Comparison of ENCODE assay signal across 9 cellular contexts in genomic region chr6:20978176-20978614, GRCh38.
DNase-seq lines count a peak whose midpoint lies in the region; ATAC-seq, FAIRE-seq and TF ChIP-seq lines count a peak whose summit lies in the region.
"Had no signal": no experiment of that assay in that cellular context is flagged by ENCODE, and none has a peak within 500 bp of the region (broad histone marks: within the 10 kb centered on the region; RNA-seq: fewer than 3 reads in every experiment).

No MANE protein-coding gene starts in this region.

- H3K27ac ChIP-seq in ascending aorta (no peak overlapping the region), mesendoderm (ENCODE audit: low read depth, low read length) (no peak overlapping the region), prostate gland (no peak overlapping the region)

- WGBS in mesendoderm (ENCODE audit: extremely low coverage, insufficient coverage, low lambda C conversion rate): no CpG with 5 or more reads among the region's 5 CpGs
- 73% methylated on average over 5 of the region's 5 CpGs for WGBS in prostate gland

- no peak overlapping the region for H3K23ac ChIP-seq in mesendoderm (ENCODE audit: low read length)

- no peak overlapping the region for H3K4me3 ChIP-seq in fibroblast of villous mesenchyme (ENCODE audit: low read depth, low read length)
- H3K4me3 ChIP-seq in ascending aorta: no peak overlapping the region
- H3K4me3 ChIP-seq in mesendoderm (ENCODE audit: low read length): no peak overlapping the region
- H3K4me3 ChIP-seq in prostate gland: no peak overlapping the region

- H3K27me3 ChIP-seq in ascending aorta (no peaks in the 10 kb centered on the region), mesendoderm (ENCODE audit: insufficient read depth, low read length, poor library complexity) (no peaks in the 10 kb centered on the region), prostate gland (replicated peaks; ENCODE audit: insufficient read depth) (no peaks in the 10 kb centered on the region)

- no peak overlapping the region for H3K18ac ChIP-seq in mesendoderm (ENCODE audit: low read length)

- H2AK5ac ChIP-seq in mesendoderm (ENCODE audit: low read length): no peak overlapping the region

- DNase-seq in GM12892 (ENCODE audit: insufficient read length) (no peak), fibroblast of villous mesenchyme (ENCODE audit: low read depth) (peak; percentile 86), ascending aorta (ENCODE audit: low spot score in 2 of 2) (no peak), mesendoderm (no peak), medulla oblongata (ENCODE audit: extremely low spot score) (no peak), prostate gland (ENCODE audit: low spot score) (no peak)
- DNase-seq: substantia nigra had no signal

- no peak overlapping the region for H2BK15ac ChIP-seq in mesendoderm (replicated peaks; ENCODE audit: low read depth)

- no peaks in the 10 kb centered on the region for H3K79me1 ChIP-seq in mesendoderm (ENCODE audit: low read length)

- TF ChIP-seq CTCF in fibroblast of villous mesenchyme (IDR thresholded peaks at IDR 0.05; ENCODE audit: insufficient read depth, low read depth, low read length) (no peak), ascending aorta (IDR thresholded peaks at IDR 0.05) (no peak), prostate gland (IDR thresholded peaks at IDR 0.05) (no peak)

- no peak overlapping the region for H3K4ac ChIP-seq in mesendoderm (ENCODE audit: low read depth, low read length)

- H2BK120ac ChIP-seq in mesendoderm (ENCODE audit: low read depth, low read length): no peak overlapping the region

- ATAC-seq in GM21390 (IDR thresholded peaks at IDR 0.05; ENCODE audit: unreplicated experiment): peak; percentile 89
- ATAC-seq in HG03280 (IDR thresholded peaks at IDR 0.05; ENCODE audit: unreplicated experiment): peak; percentile 74

- intact Hi-C loops in ascending aorta (cut with DNase I) (no loop called here), prostate gland (cut with DNase I) (no loop called here)

- H4K5ac ChIP-seq in mesendoderm (ENCODE audit: low read length): no peak overlapping the region

- H3K4me1 ChIP-seq in ascending aorta (no peaks in the 10 kb centered on the region), mesendoderm (ENCODE audit: control insufficient read depth, low read depth, low read length) (no peaks in the 10 kb centered on the region), prostate gland (replicated peaks) (no peaks in the 10 kb centered on the region)

- FAIRE-seq in GM12892 (lab: Jason Lieb, UNC): peak; percentile 67

- no peaks in the 10 kb centered on the region for H3K79me2 ChIP-seq in mesendoderm (ENCODE audit: control insufficient read depth, insufficient read depth, low read length)

- H3K9ac ChIP-seq in mesendoderm (ENCODE audit: low read length): no peak overlapping the region

- no peak overlapping the region for H2BK5ac ChIP-seq in mesendoderm (ENCODE audit: low read length)

- no peaks in the 10 kb centered on the region for H3K36me3 ChIP-seq in ascending aorta
- no peaks in the 10 kb centered on the region for H3K36me3 ChIP-seq in mesendoderm (ENCODE audit: control insufficient read depth, insufficient read depth, low read length)
- no peaks in the 10 kb centered on the region for H3K36me3 ChIP-seq in prostate gland

- H3K9me3 ChIP-seq in ascending aorta: no peaks in the 10 kb centered on the region
- no peaks in the 10 kb centered on the region for H3K9me3 ChIP-seq in prostate gland

- H3K4me2 ChIP-seq in mesendoderm (ENCODE audit: low read length): no peak overlapping the region

- no peak for TF ChIP-seq POLR2A in GM12892 (IDR thresholded peaks at IDR 0.05; ENCODE audit: low read depth, low read length)
- no peak for TF ChIP-seq POLR2A in prostate gland (IDR thresholded peaks at IDR 0.05)

- H4K8ac ChIP-seq in mesendoderm (ENCODE audit: low read depth, low read length): no peak overlapping the region

- H3K56ac ChIP-seq in mesendoderm (ENCODE audit: low read length): no peak overlapping the region
